ENCODE assay signal across 1 cellular context in the genomic region with DNA sequence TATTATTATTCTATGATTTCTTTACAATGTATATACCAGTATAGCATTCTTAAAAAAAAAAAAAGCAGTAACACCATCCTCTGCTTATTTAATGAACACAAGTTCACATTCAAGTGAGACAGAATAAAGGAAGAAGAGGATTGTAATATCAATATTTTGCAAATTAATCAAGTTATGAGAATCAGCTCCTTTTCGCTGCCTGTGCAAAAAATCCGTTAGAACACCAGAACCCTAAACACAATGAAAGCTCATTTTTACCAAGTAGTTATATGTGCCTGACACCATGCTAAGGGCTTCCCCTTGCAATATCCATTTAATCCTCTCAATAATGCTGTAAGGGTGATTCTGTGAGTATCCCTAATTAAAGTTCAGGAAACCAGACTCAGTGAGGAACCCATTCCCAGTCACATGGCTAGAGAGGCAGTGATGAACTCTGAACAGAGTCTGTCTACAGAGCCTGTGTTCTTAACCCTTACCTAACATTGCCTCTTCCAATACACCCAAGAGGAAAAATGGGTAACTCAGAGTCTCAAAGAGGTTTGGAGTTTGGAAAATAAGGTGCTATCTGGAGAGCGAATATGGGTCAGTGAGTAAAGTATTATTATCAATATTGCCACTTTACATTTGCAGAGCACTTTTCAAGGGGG.
TF ChIP-seq lines count a peak whose summit lies in the region.

No MANE protein-coding gene starts in this region.

TF ChIP-seq in HepG2, 621 proteins besides CTCF, POLR2A, EP300 and RAD21 (continued from another document):
- TF ChIP-seq ZNF609 (CRISPR knock-in tag; IDR thresholded peaks at IDR 0.05; ENCODE audit: borderline replicate concordance): no peak
- TF ChIP-seq HNF4A (CRISPR knock-in tag; IDR thresholded peaks at IDR 0.05): peak; percentile 52
- TF ChIP-seq, protein P1, sequence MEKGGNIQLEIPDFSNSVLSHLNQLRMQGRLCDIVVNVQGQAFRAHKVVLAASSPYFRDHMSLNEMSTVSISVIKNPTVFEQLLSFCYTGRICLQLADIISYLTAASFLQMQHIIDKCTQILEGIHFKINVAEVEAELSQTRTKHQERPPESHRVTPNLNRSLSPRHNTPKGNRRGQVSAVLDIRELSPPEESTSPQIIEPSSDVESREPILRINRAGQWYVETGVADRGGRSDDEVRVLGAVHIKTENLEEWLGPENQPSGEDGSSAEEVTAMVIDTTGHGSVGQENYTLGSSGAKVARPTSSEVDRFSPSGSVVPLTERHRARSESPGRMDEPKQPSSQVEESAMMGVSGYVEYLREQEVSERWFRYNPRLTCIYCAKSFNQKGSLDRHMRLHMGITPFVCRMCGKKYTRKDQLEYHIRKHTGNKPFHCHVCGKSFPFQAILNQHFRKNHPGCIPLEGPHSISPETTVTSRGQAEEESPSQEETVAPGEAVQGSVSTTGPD (CRISPR knock-in tag; IDR thresholded peaks at IDR 0.05): no peak
- TF ChIP-seq ZNF652 (CRISPR knock-in tag; IDR thresholded peaks at IDR 0.05; ENCODE audit: borderline replicate concordance, low read depth): peak; percentile 92
- TF ChIP-seq REST (IDR thresholded peaks at IDR 0.05; ENCODE audit: borderline replicate concordance in 1 of 2, low read depth in 1 of 2, low read length in 2 of 2): no peak
- TF ChIP-seq FOSL1 (CRISPR knock-in tag; IDR thresholded peaks at IDR 0.05; ENCODE audit: borderline replicate concordance): no peak
- no peak for TF ChIP-seq CAMTA2 (CRISPR knock-in tag; IDR thresholded peaks at IDR 0.05; ENCODE audit: borderline replicate concordance)
- no peak for TF ChIP-seq FOXJ3 (CRISPR knock-in tag; IDR thresholded peaks at IDR 0.05; ENCODE audit: borderline replicate concordance)
- peak; percentile 31 to 67; a peak in 3 of 4 replicates for TF ChIP-seq MAFK (conservative IDR thresholded peaks at IDR 0.05 in 1 of 2, IDR thresholded peaks at IDR 0.05 in 1 of 2; ENCODE audit: low read length in 2 of 2)
- no peak for TF ChIP-seq ZBTB44 (CRISPR knock-in tag; IDR thresholded peaks at IDR 0.05)
